ENCODE assay signal across 17 cellular contexts in the genomic region with DNA sequence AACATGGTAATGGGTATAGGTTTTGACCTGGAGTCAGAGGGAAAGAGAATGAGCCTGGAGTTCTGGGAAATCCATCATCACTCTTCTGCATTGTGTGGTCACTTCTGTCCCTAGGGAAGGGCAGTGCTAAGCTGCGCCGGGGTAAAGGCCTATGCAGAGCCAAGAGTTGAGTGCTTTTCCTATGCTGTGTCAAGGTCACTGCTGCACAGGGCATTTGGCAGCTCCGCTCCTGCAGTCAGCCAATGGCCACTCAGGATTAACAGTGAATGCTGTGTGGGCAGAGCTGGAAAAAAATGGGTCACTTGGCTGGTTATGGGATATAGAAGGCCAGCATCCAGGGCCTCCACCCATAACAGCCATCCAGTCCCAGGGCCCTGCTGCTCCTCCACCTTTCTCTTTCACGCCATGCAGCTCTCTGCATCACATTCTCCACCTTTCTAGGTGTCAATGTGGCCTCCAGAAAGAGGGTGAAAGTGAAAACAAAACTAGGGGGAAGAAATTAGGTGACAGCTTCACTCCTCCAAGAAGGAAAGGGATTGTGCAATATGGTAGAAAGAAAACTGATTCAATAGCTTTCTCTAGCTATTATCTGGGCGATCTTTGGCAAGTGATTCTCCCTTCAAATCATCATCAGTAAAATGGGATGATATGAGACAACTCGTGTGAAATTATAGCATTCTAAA.
DNase-seq lines count a peak whose midpoint lies in the region; ATAC-seq and TF ChIP-seq lines count a peak whose summit lies in the region.
"Had no signal": no experiment of that assay in that cellular context is flagged by ENCODE, and none has a peak within 500 bp of the region (broad histone marks: within the 10 kb centered on the region; RNA-seq: fewer than 3 reads in every experiment).

No MANE protein-coding gene starts in this region.

- no peak overlapping the region for H4K5ac ChIP-seq in IMR-90 (ENCODE audit: low read depth, low read length)

- peaks cover 7% of the 10 kb centered on the region; the same call in 1 of the 2 replicates for H3K9me1 ChIP-seq in IMR-90 (ENCODE audit: insufficient read depth, low read length)

- H3K9ac ChIP-seq in BLaER1 treated with 17β-estradiol and CSF1 and Interleukin-3, amounts not matched to agents 10 nM and 100 nM = no peak overlapping the region
- no peak overlapping the region for H3K9ac ChIP-seq in IMR-90 (ENCODE audit: low read depth, low read length)
- H3K9ac ChIP-seq: BLaER1, neural progenitor cell had no signal

- dilution Hi-C loops in IMR-90 (cut with HindIII; ENCODE audit: low sequenced_read_pairs, unreplicated experiment) = no loop called here

- no peak overlapping the region for H2BK120ac ChIP-seq in IMR-90 (ENCODE audit: low read depth, low read length)

- H3K27ac Mint-ChIP-seq in CD8-positive, alpha-beta T cell = no peak overlapping the region
- H3K27ac Mint-ChIP-seq: activated T-helper 2 cell treated with anti-CD3 and anti-CD28 coated beads, Interferon-gamma antibody, Interleukin-2, Interleukin-4, amounts not matched to agents 10 μg/mL and 5 μg/mL and 100 μg/mL, durations not matched to agents 14 hours and 24 hours and 36 hours; neural progenitor cell had no signal

- no peak overlapping the region for H3K4me3 Mint-ChIP-seq in CD8-positive, alpha-beta T cell
- H3K4me3 Mint-ChIP-seq: neural progenitor cell had no signal

- no peak overlapping the region for H2AK9ac ChIP-seq in IMR-90 (replicated peaks; ENCODE audit: low read depth, low read length, poor library complexity)

- no peak overlapping the region for H3K27ac ChIP-seq in BLaER1 treated with 17β-estradiol and CSF1 and Interleukin-3, amounts not matched to agents 10 nM and 100 nM
- no peak overlapping the region for H3K27ac ChIP-seq in IMR-90 (ENCODE audit: insufficient read depth, low read length)
- peak overlapping the region in 1 of 2 donors; percentile 44 for H3K27ac ChIP-seq in coronary artery
- no peak overlapping the region for H3K27ac ChIP-seq in CD8-positive, alpha-beta T cell (ENCODE audit: low read depth, low read length)
- H3K27ac ChIP-seq: ascending aorta, BLaER1, colonic mucosa, neural progenitor cell had no signal

- WGBS in IMR-90 (ENCODE audit: extremely low coverage in 2 of 2, insufficient read length in 1 of 2), 2 experiments = 100% methylated on average over 2 of the region's 6 CpGs; no CpG with 5 or more reads in 1 of the 2 experiments

- H3K36me3 Mint-ChIP-seq in CD8-positive, alpha-beta T cell = no peaks in the 10 kb centered on the region
- H3K36me3 Mint-ChIP-seq: neural progenitor cell had no signal

- intact Hi-C loops in IMR-90 (cut with micrococcal nuclease) = no loop called here
- intact Hi-C loops in CD8-positive, alpha-beta T cell (cut with DNase I, micrococcal nuclease) = no loop called here

- in situ Hi-C loops in IMR-90 (cut with MboI; ENCODE audit: low sequenced_read_pairs) = no loop called here

- H3K23ac ChIP-seq in IMR-90 (ENCODE audit: low read depth, low read length) = no peak overlapping the region

- H3K79me1 ChIP-seq in IMR-90 (ENCODE audit: low read depth in 1 of 2, low read length in 2 of 2) = no peaks in the 10 kb centered on the region

- H3K4me2 ChIP-seq in BLaER1 treated with 17β-estradiol and CSF1 and Interleukin-3, amounts not matched to agents 10 nM and 100 nM = peak overlapping the region; percentile 6 to 61 (median 22); a peak in 15 of 22 replicates
- no peak overlapping the region for H3K4me2 ChIP-seq in IMR-90 (ENCODE audit: low read depth, low read length)
- H3K4me2 ChIP-seq: BLaER1, neural progenitor cell had no signal

- no peak overlapping the region for H3K4ac ChIP-seq in IMR-90 (ENCODE audit: low read depth, low read length)

- POLR2A ChIA-PET in IMR-90 (lab: Charles Lee; ENCODE audit: unreplicated experiment) = no interaction called here
- POLR2A ChIA-PET in CD8-positive, alpha-beta T cell (lab: Charles Lee) = no interaction called here

- H3K36me3 ChIP-seq in BLaER1 treated with 17β-estradiol and CSF1 and Interleukin-3, amounts not matched to agents 10 nM and 100 nM = no peaks in the 10 kb centered on the region
- H3K36me3 ChIP-seq in IMR-90 (ENCODE audit: control insufficient read depth, insufficient read depth, low read length) = no peaks in the 10 kb centered on the region
- H3K36me3 ChIP-seq in CD8-positive, alpha-beta T cell (ENCODE audit: insufficient read depth, low read length) = no peaks in the 10 kb centered on the region
- H3K36me3 ChIP-seq: ascending aorta, BLaER1, colonic mucosa, neural progenitor cell had no signal

- H2AK5ac ChIP-seq in IMR-90 (ENCODE audit: low read depth, low read length) = no peak overlapping the region

- no peak overlapping the region for H3K14ac ChIP-seq in IMR-90 (replicated peaks; ENCODE audit: low read depth, low read length)

- no peak overlapping the region for H2BK20ac ChIP-seq in IMR-90 (ENCODE audit: low read depth, low read length)

- no peak for ATAC-seq in IMR-90 (ENCODE audit: low read depth)
- no peak for ATAC-seq in CD8-positive, alpha-beta T cell

- no peak overlapping the region for H2BK15ac ChIP-seq in IMR-90 (ENCODE audit: low read depth, low read length)

- CTCF ChIA-PET in IMR-90 (lab: Yijun Ruan, JAX) = no interaction called here
- CTCF ChIA-PET in CD8-positive, alpha-beta T cell (lab: Charles Lee) = interaction anchor here (0.9 kb wide), 1 partner anchor 225 kb away, joined by 3 read pairs; no protein-coding TSS in a partner anchor

- no peak overlapping the region for H4K8ac ChIP-seq in IMR-90 (ENCODE audit: low read depth in 2 of 2, low read length in 2 of 2)

- H3K4me3 ChIP-seq in BLaER1 treated with 17β-estradiol and CSF1 and Interleukin-3, amounts not matched to agents 10 nM and 100 nM = no peak overlapping the region
- H3K4me3 ChIP-seq in IMR-90 (ENCODE audit: insufficient read depth, low read depth, low read length) (no peak overlapping the region), coronary artery (no peak overlapping the region)
- H3K4me3 ChIP-seq in CD8-positive, alpha-beta T cell (ENCODE audit: low read depth, low read length) = no peak overlapping the region
- H3K4me3 ChIP-seq: ascending aorta, BLaER1, colonic mucosa, neural progenitor cell had no signal

- TF ChIP-seq CTCF in IMR-90 (conservative IDR thresholded peaks at IDR 0.05; ENCODE audit: low read depth, low read length) = no peak
- TF ChIP-seq CTCF in coronary artery (IDR thresholded peaks at IDR 0.05) = no peak
- no peak for TF ChIP-seq CTCF in CD8-positive, alpha-beta T cell (IDR thresholded peaks at IDR 0.05)

- no peak overlapping the region for H3K56ac ChIP-seq in IMR-90 (ENCODE audit: extremely low read depth, insufficient read depth, low read length)

- no peak overlapping the region for H3K18ac ChIP-seq in IMR-90 (ENCODE audit: low read depth, low read length)

- peaks cover 36 to 48% (median 44%) of the 10 kb centered on the region in 10 experiments for H3K4me1 ChIP-seq in BLaER1 treated with 17β-estradiol and CSF1 and Interleukin-3, amounts not matched to agents 10 nM and 100 nM
- peaks cover 4% of the 10 kb centered on the region; the same call in 1 of the 2 replicates for H3K4me1 ChIP-seq in IMR-90 (ENCODE audit: control insufficient read depth, insufficient read depth, low read length)
- no peaks in the 10 kb centered on the region for H3K4me1 ChIP-seq in CD8-positive, alpha-beta T cell (ENCODE audit: insufficient read depth, low read length)
- H3K4me1 ChIP-seq: colonic mucosa had no signal

- no TSS peak for BruUV-seq in IMR-90 (replicated peaks; lab: Mats Ljungman, UMichigan)

- H4K20me1 ChIP-seq in BLaER1 treated with 17β-estradiol and CSF1 and Interleukin-3, amounts not matched to agents 10 nM and 100 nM = no peaks in the 10 kb centered on the region
- H4K20me1 ChIP-seq in IMR-90 (ENCODE audit: insufficient read depth, low read length) = no peaks in the 10 kb centered on the region
- H4K20me1 ChIP-seq: BLaER1 had no signal

- DNase-seq in IMR-90 (no peak), coronary artery (ENCODE audit: low spot score) (peak; percentile 85), myocyte (ENCODE audit: low read depth) (peak; percentile 26), SHP77 (lab: John Stamatoyannopoulos, UW) (no peak), RKO (ENCODE audit: low spot score) (no peak)
- DNase-seq in CD8-positive, alpha-beta T cell = no peak
- DNase-seq: colonic mucosa; MV-4-11; NCI-H2029 treated with DMSO at 0.1 percent for 48 hours; NCI-H524 treated with DMSO at 0.1 percent for 48 hours; stimulated activated CD4-positive, alpha-beta T cell treated with anti-CD3 and anti-CD28 coated beads, Interleukin-4, amount 100 ng/mL, for 1 hour; stimulated activated CD8-positive, alpha-beta memory T cell treated with anti-CD3 and anti-CD28 coated beads, Interleukin-4, amount 100 ng/mL, for 48 hours had no signal

- TF ChIP-seq RAD21 in IMR-90 (IDR thresholded peaks at IDR 0.05; ENCODE audit: low read length) = no peak

- H3K27me3 Mint-ChIP-seq in CD8-positive, alpha-beta T cell (ENCODE audit: low read depth) = peaks cover 2% of the 10 kb centered on the region

- H2BK5ac ChIP-seq in IMR-90 (ENCODE audit: low read depth, low read length, poor library complexity, severe bottlenecking) = no peak overlapping the region

- H3K27me3 ChIP-seq in BLaER1 treated with 17β-estradiol and CSF1 and Interleukin-3, amounts not matched to agents 10 nM and 100 nM = no peaks in the 10 kb centered on the region
- peaks cover 3% of the 10 kb centered on the region for H3K27me3 ChIP-seq in IMR-90 (ENCODE audit: control insufficient read depth, insufficient read depth, low read length)
- no peaks in the 10 kb centered on the region for H3K27me3 ChIP-seq in CD8-positive, alpha-beta T cell (ENCODE audit: insufficient read depth, low read length)
- H3K27me3 ChIP-seq: ascending aorta, BLaER1, colonic mucosa, neural progenitor cell had no signal

- H2AFZ ChIP-seq in IMR-90 (replicated peaks; ENCODE audit: low read length, poor library complexity) = no peak overlapping the region
- H2AFZ ChIP-seq: neural progenitor cell had no signal

- H3K9me3 ChIP-seq in BLaER1 treated with 17β-estradiol and CSF1 and Interleukin-3, amounts not matched to agents 10 nM and 100 nM (replicated peaks in 1 of 11) = peaks cover 0 to 4% (median 0%) of the 10 kb centered on the region in 11 experiments; a peak in 1 of 22 replicates
- no peaks in the 10 kb centered on the region for H3K9me3 ChIP-seq in IMR-90 (ENCODE audit: control insufficient read depth, insufficient read depth, low read length)
- H3K9me3 ChIP-seq in CD8-positive, alpha-beta T cell (ENCODE audit: low read length) = no peaks in the 10 kb centered on the region
- H3K9me3 ChIP-seq: ascending aorta, BLaER1, colonic mucosa had no signal

- no peak overlapping the region for H4K91ac ChIP-seq in IMR-90 (ENCODE audit: insufficient read depth, low read depth, low read length)

- no peaks in the 10 kb centered on the region for H3K9me3 Mint-ChIP-seq in CD8-positive, alpha-beta T cell
- H3K9me3 Mint-ChIP-seq: activated T-helper 2 cell treated with anti-CD3 and anti-CD28 coated beads, Interferon-gamma antibody, Interleukin-2, Interleukin-4, amounts not matched to agents 10 μg/mL and 5 μg/mL and 100 μg/mL, durations not matched to agents 14 hours and 24 hours and 36 hours; neural progenitor cell had no signal

- H3K4me1 Mint-ChIP-seq in CD8-positive, alpha-beta T cell (ENCODE audit: low read depth) = no peaks in the 10 kb centered on the region

- no peak for TF ChIP-seq POLR2A in IMR-90 (IDR thresholded peaks at IDR 0.05; ENCODE audit: low read depth, low read length)

TF ChIP-seq in IMR-90, 13 proteins besides CTCF, POLR2A, EP300 and RAD21 (continues in another document):
- peak; percentile 74 for TF ChIP-seq CEBPB (IDR thresholded peaks at IDR 0.05; ENCODE audit: low read depth, low read length)

Comparison
In these comparisons a context has a peak if more than half of its experiments do, and no peak if none do; other contexts are left out.
1. DNase-seq: peak in coronary artery (single experiment) and myocyte (single experiment); none in IMR-90 (single experiment), CD8-positive, alpha-beta T cell (0 of 7), SHP77 (0 of 2) and RKO (single experiment).